24 cellular contexts compared by ENCODE assay signal in genomic region chr7:156432018-156432417, GRCh38.
"Had no signal": no experiment of that assay in that cellular context is flagged by ENCODE, and none has a peak within 500 bp of the region (broad histone marks: within the 10 kb centered on the region; RNA-seq: fewer than 3 reads in every experiment).

No MANE protein-coding gene starts in this region.

- H3K27ac Mint-ChIP-seq: dendritic cell treated with granulocyte-macrophage colony-stimulating factor and Interleukin-4, amounts not matched to agents 40 ng/mL and 50 ng/mL, for 4 days; effector memory CD8-positive, alpha-beta T cell; endodermal cell had no signal

- H3K36me3 ChIP-seq: colonic mucosa, esophagus muscularis mucosa, esophagus squamous epithelium, gastrocnemius medialis, gastroesophageal sphincter, heart left ventricle, heart right ventricle had no signal

- H3K4me1 ChIP-seq: colonic mucosa, esophagus muscularis mucosa, esophagus squamous epithelium, foreskin keratinocyte, gastrocnemius medialis, gastroesophageal sphincter, heart left ventricle, heart right ventricle had no signal

- H3K27me3 ChIP-seq: colonic mucosa, esophagus squamous epithelium, foreskin keratinocyte, gastrocnemius medialis, gastroesophageal sphincter had no signal

- DNase-seq: colonic mucosa; cortex of kidney; dermis blood vessel endothelial cell; dorsolateral prefrontal cortex; effector CD4-positive, alpha-beta T cell; effector CD8-positive, alpha-beta T cell; effector memory CD4-positive, alpha-beta T cell; effector memory CD8-positive, alpha-beta T cell; endodermal cell; erythroblast; esophagus squamous epithelium; foreskin fibroblast; foreskin keratinocyte; foreskin melanocyte; gastrocnemius medialis; glutamatergic neuron; head of caudate nucleus; heart left ventricle; heart right ventricle had no signal

- H3K9me3 Mint-ChIP-seq: dendritic cell treated with granulocyte-macrophage colony-stimulating factor and Interleukin-4, amounts not matched to agents 40 ng/mL and 50 ng/mL, for 4 days; effector memory CD8-positive, alpha-beta T cell; endodermal cell had no signal

- H3K27ac ChIP-seq: colonic mucosa, coronary artery, dorsolateral prefrontal cortex, epithelial cell of prostate, esophagus muscularis mucosa, esophagus squamous epithelium, foreskin keratinocyte, gastrocnemius medialis, gastroesophageal sphincter, heart left ventricle, heart right ventricle had no signal

- H3K4me3 Mint-ChIP-seq: dendritic cell treated with granulocyte-macrophage colony-stimulating factor and Interleukin-4, amounts not matched to agents 40 ng/mL and 50 ng/mL, for 4 days; effector memory CD8-positive, alpha-beta T cell; endodermal cell had no signal

- ATAC-seq: effector memory CD8-positive, alpha-beta T cell; foreskin keratinocyte; gastrocnemius medialis; gastroesophageal sphincter; heart left ventricle; heart right ventricle had no signal

- H3K4me1 Mint-ChIP-seq: endodermal cell had no signal

- H3K4me3 ChIP-seq: colonic mucosa, coronary artery, dorsolateral prefrontal cortex, esophagus muscularis mucosa, esophagus squamous epithelium, gastrocnemius medialis, gastroesophageal sphincter, heart left ventricle, heart right ventricle had no signal

- H3K9me3 ChIP-seq: colonic mucosa, esophagus muscularis mucosa, esophagus squamous epithelium, gastrocnemius medialis, gastroesophageal sphincter, heart left ventricle, heart right ventricle had no signal
